In the genomic region with DNA sequence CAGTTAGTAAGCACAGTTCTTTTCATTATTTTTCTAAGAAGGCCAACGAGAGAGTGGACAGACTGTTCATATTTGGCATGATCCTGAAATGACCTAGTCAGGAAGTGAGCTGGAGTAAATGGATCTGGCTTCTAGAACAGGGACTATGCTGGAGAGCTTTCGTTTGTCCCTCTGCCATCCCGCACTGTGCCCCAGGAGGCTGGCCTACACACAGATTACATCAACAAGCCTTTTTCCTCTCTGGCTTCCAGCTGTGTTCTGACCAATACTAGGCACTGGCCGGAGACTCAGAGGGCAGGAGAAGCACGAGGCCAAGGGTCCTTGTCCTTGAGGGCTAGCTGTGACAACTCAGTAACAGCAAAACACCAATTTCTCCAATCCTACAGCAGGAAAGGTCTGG, we compare ENCODE assay signal across 11 cellular contexts.
DNase-seq lines count a peak whose midpoint lies in the region; TF ChIP-seq lines count a peak whose summit lies in the region.
"Had no signal": no experiment of that assay in that cellular context is flagged by ENCODE, and none has a peak within 500 bp of the region (broad histone marks: within the 10 kb centered on the region; RNA-seq: fewer than 3 reads in every experiment).

No MANE protein-coding gene starts in this region.

- no peaks in the 10 kb centered on the region for H3K36me3 ChIP-seq in tibial artery
- H3K36me3 ChIP-seq: upper lobe of left lung had no signal

- H3K27ac ChIP-seq in dorsolateral prefrontal cortex (peak overlapping the region; percentile 4 to 87 (median 77)), tibial artery (peak overlapping the region; percentile 59 to 74)

- H3K27me3 ChIP-seq in dorsolateral prefrontal cortex (no peaks in the 10 kb centered on the region), tibial artery (no peaks in the 10 kb centered on the region)
- H3K27me3 ChIP-seq: upper lobe of left lung had no signal

- intact Hi-C loops in dorsolateral prefrontal cortex (cut with DNase I) (no loop called here), tibial artery (cut with DNase I; ENCODE audit: low total_unique reads) (no loop called here)

- H3K9me3 ChIP-seq in tibial artery = no peaks in the 10 kb centered on the region
- H3K9me3 ChIP-seq: upper lobe of left lung had no signal

- peak; percentile 38 for DNase-seq in NCI-H69 (lab: John Stamatoyannopoulos, UW)
- peak in 8 of 10 donors; percentile 42 to 76 (median 54) for DNase-seq in dorsolateral prefrontal cortex
- peak; percentile 32 for DNase-seq in iris pigment epithelial cell (ENCODE audit: low read depth)
- peak; percentile 71 to 88 for DNase-seq in tibial artery
- no peak for DNase-seq in SHP77 treated with DMSO at 0.1 percent for 48 hours (lab: John Stamatoyannopoulos, UW)
- DNase-seq in T1000 (lab: John Stamatoyannopoulos, UW) = no peak
- DNase-seq in mesenteric fat pad (ENCODE audit: low spot score) = no peak
- DNase-seq: effector CD4-positive, alpha-beta T cell; islet precursor cell; SHP77; upper lobe of left lung had no signal

- TF ChIP-seq CTCF in dorsolateral prefrontal cortex (IDR thresholded peaks at IDR 0.05 in 54 of 56, conservative IDR thresholded peaks at IDR 0.05 in 2 of 56; ENCODE audit: low read depth in 1 of 56, partially characterized antibody in 56 of 56) = peak in 1 of 56 donors; percentile 15
- no peak for TF ChIP-seq CTCF in tibial artery (IDR thresholded peaks at IDR 0.05)

- peaks cover 0 to 15% (median 12%) of the 10 kb centered on the region in 4 donors for H3K4me1 ChIP-seq in tibial artery

- H3K4me3 ChIP-seq in dorsolateral prefrontal cortex (no peak overlapping the region), tibial artery (no peak overlapping the region)
- H3K4me3 ChIP-seq: upper lobe of left lung had no signal

Comparison
In these comparisons a context has a peak if more than half of its experiments do, and no peak if none do; other contexts are left out.
1. DNase-seq: peak in NCI-H69 (single experiment), dorsolateral prefrontal cortex (8 of 10), iris pigment epithelial cell (single experiment) and tibial artery (2 of 2); none in SHP77 treated with DMSO at 0.1 percent for 48 hours (single experiment), T1000 (single experiment) and mesenteric fat pad (single experiment).